8 cellular contexts compared by ENCODE assay signal in the genomic region with DNA sequence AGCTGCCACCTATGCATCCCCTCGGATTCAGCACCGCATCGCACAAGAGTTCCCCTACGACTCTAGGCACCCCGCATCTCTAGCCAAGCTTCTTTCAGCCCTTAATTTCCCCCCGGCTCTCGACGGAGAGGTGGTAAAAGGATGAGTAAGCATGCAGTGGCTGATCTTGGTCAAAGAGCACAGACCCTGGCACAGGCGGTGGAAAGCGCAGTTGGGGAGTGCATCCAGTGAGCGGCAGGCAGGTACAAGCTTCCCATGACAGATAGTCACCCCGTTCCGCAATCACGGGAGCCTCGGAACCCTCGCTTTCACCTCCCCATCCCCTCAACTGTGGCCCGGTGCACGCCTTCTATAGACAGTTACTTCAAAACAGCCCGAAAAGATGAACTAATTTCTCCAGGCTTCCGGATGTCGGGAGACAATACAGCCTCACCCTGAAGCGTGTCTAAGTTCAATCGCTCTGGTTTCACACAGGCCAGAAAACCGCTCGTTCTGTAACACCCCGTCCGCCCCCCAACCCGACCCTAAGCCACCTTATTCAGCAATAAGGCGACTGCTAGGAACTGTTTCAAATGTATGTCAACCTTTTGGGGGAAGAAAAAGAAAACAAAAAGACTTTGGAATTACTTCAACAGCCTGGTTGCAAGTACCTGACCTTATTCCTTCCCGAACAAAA. TPM values are rescaled to one million over a fixed set of nuclear protein-coding genes. Genes with fewer than 3 reads are reported as not detected.
A peak's percentile ranks its signal among the peaks of the same experiment; 100 is the strongest.
DNase-seq lines count a peak whose midpoint lies in the region; ATAC-seq and TF ChIP-seq lines count a peak whose summit lies in the region.

No MANE protein-coding gene starts in this region.

- ATAC-seq in GM19452 (IDR thresholded peaks at IDR 0.05; ENCODE audit: unreplicated experiment) (no peak), HG02642 (IDR thresholded peaks at IDR 0.05; ENCODE audit: poor library complexity, unreplicated experiment) (no peak)

- TF ChIP-seq CTCF in Caco-2 (IDR thresholded peaks at IDR 0.05; ENCODE audit: insufficient read depth in 1 of 2, low read depth in 1 of 2, low read length in 1 of 2, severe bottlenecking in 1 of 2, unreplicated experiment in 1 of 2): no peak

- H3K9ac ChIP-seq in endocrine pancreas (ENCODE audit: control insufficient read depth, insufficient read depth, low read length): peak overlapping the region; percentile 97

- H3K36me3 ChIP-seq in Caco-2 (ENCODE audit: control insufficient read depth, insufficient read depth, low read length): no peaks in the 10 kb centered on the region
- no peaks in the 10 kb centered on the region for H3K36me3 ChIP-seq in endocrine pancreas (ENCODE audit: control insufficient read depth, insufficient read depth, low read length)

- peak overlapping the region; percentile 90 for H3K27ac Mint-ChIP-seq in Caco-2 (ENCODE audit: unreplicated experiment)

- intact Hi-C loops in Caco-2 (cut with micrococcal nuclease; ENCODE audit: unreplicated experiment): loop anchor here (1.0 to 5.0 kb wide), 3 partner anchors 58 to 179 kb away; no protein-coding TSS in a partner anchor

- peaks cover 4% of the 10 kb centered on the region; the same call in 1 of the 2 replicates for H3K4me1 ChIP-seq in Caco-2
- H3K4me1 ChIP-seq in endocrine pancreas (ENCODE audit: control insufficient read depth, insufficient read depth, low read length): peaks cover 7% of the 10 kb centered on the region

- no peaks in the 10 kb centered on the region for H3K9me3 Mint-ChIP-seq in Caco-2 (ENCODE audit: unreplicated experiment)

- BruUV-seq in Caco-2 (replicated peaks; lab: Mats Ljungman, UMichigan): TSS peak; percentile 18

- H3K9me3 ChIP-seq in Caco-2: no peaks in the 10 kb centered on the region
- no peaks in the 10 kb centered on the region for H3K9me3 ChIP-seq in endocrine pancreas (ENCODE audit: control insufficient read depth, low read length)

- DNase-seq in Caco-2 (peak; percentile 44 to 57), M059J (ENCODE audit: low read depth) (peak; percentile 78), mucosa of gallbladder (ENCODE audit: low spot score) (peak; percentile 38)
- DNase-seq in activated CD8-positive, alpha-beta memory T cell treated with anti-CD3 and anti-CD28 coated beads for 24 hours: peak; percentile 81
- DNase-seq in stimulated activated CD8-positive, alpha-beta memory T cell treated with anti-CD3 and anti-CD28 coated beads, Interleukin-4, amount 100 ng/mL, for 48 hours: peak; percentile 74

- H3K4me1 Mint-ChIP-seq in Caco-2 (ENCODE audit: low read depth, unreplicated experiment): peaks cover 24% of the 10 kb centered on the region

- peaks cover 40% of the 10 kb centered on the region for H3K36me3 Mint-ChIP-seq in Caco-2 (ENCODE audit: insufficient read depth, unreplicated experiment)

- H3K27me3 Mint-ChIP-seq in Caco-2 (ENCODE audit: insufficient read depth, unreplicated experiment): no peaks in the 10 kb centered on the region

- POLR2A ChIA-PET in Caco-2 (lab: Charles Lee): interaction anchor here (0.6 to 2.1 kb wide), 4 partner anchors 11 to 58 kb away, joined by 3 to 11 read pairs (median 6); no protein-coding TSS in a partner anchor

- peak overlapping the region; percentile 52 for H3K4me3 ChIP-seq in Caco-2 (ENCODE audit: low read depth, low read length)
- H3K4me3 ChIP-seq in endocrine pancreas (ENCODE audit: control insufficient read depth, insufficient read depth, low read length): peak overlapping the region; percentile 84

- no peaks in the 10 kb centered on the region for H3K27me3 ChIP-seq in Caco-2 (replicated peaks; ENCODE audit: control insufficient read depth, insufficient read depth, low read length)
- H3K27me3 ChIP-seq in endocrine pancreas (ENCODE audit: control insufficient read depth, insufficient read depth, low read length): no peaks in the 10 kb centered on the region

- CTCF ChIA-PET in Caco-2 (lab: Charles Lee): interaction anchor here (0.5 to 1.0 kb wide), 3 partner anchors 58 to 153 kb away, joined by 3 to 4 read pairs (median 3); no protein-coding TSS in a partner anchor

- peak overlapping the region; percentile 91 for H3K4me3 Mint-ChIP-seq in Caco-2 (ENCODE audit: unreplicated experiment)

RNA-seq across cellular contexts. Expression of a gene that starts 1.5 kb away (rescaled TPM):
- 156 and 159 TPM in 2 replicates for total RNA-seq in Caco-2 (2022)
- total RNA-seq in M059J (2014; rRNA removed; shearing (Covaris generic)): 168 and 238 TPM in 2 replicates
- total RNA-seq in mucosa of gallbladder: 75.2 TPM
